Comparison of ENCODE assay signal across 19 cellular contexts in the genomic region with DNA sequence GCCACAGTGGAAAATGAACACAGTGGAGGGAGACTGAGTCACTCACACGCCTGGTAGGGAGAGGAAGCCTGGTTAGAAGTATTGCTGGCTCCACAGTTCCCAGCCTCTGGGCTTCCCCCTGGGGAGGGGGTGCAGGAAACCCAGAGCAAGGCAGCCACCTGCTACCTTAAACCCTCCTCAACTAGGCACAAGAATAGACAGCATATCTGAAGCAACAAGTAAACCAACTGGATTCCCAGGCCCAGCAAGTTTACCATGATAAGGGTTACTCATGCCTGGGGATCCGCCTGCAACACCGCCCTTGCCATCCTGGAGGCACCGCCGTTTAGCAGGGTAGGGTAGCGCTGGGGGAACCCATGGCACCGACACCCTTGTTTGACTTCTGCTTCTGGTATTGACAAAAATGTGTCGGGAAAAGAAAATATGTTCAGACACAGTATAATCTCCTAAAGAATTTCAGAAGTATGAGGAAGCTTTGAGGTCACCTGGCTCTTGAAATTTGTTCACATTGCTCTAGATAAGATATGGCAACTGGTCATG. TPM values are rescaled to one million over a fixed set of nuclear protein-coding genes. Genes with fewer than 3 reads are reported as not detected.
DNase-seq lines count a peak whose midpoint lies in the region; ATAC-seq and TF ChIP-seq lines count a peak whose summit lies in the region.
"Had no signal": no experiment of that assay in that cellular context is flagged by ENCODE, and none has a peak within 500 bp of the region (broad histone marks: within the 10 kb centered on the region; RNA-seq: fewer than 3 reads in every experiment).

No MANE protein-coding gene starts in this region.

- CTCF ChIA-PET in HEK293 (lab: Yijun Ruan, JAX) = interaction anchor here (0.7 kb wide), 1 partner anchor 301 kb away, joined by 3 read pairs; no protein-coding TSS in a partner anchor

- ATAC-seq in foreskin keratinocyte (peak; percentile 44), natural killer cell (no peak)

- no peak overlapping the region for H3K9ac ChIP-seq in smooth muscle cell (ENCODE audit: low read depth)

- no peak overlapping the region for H2AFZ ChIP-seq in smooth muscle cell (ENCODE audit: low read depth)

- TF ChIP-seq CTCF in HEK293 (tag by site-specific recombination; IDR thresholded peaks at IDR 0.05) (no peak), foreskin keratinocyte (conservative IDR thresholded peaks at IDR 0.05) (no peak), smooth muscle cell (IDR thresholded peaks at IDR 0.05; ENCODE audit: borderline replicate concordance, insufficient read depth, poor library complexity, severe bottlenecking) (no peak), natural killer cell (IDR thresholded peaks at IDR 0.05) (no peak)

- H3K27me3 ChIP-seq in foreskin keratinocyte (no peaks in the 10 kb centered on the region), smooth muscle cell (ENCODE audit: low read depth) (peaks cover 4% of the 10 kb centered on the region)
- H3K27me3 ChIP-seq: SJSA1 had no signal

- H3K36me3 ChIP-seq in HEK293 (ENCODE audit: control insufficient read depth in 2 of 2, insufficient read depth in 1 of 2, low read length in 2 of 2) (peaks cover 0 to 4% of the 10 kb centered on the region in 2 experiments; a peak in 1 of 3 replicates), smooth muscle cell (ENCODE audit: low read depth) (no peaks in the 10 kb centered on the region)
- H3K36me3 ChIP-seq: neutrophil, SJSA1 had no signal

- POLR2A ChIA-PET in HEK293 (lab: Yijun Ruan, JAX) = no interaction called here

- no peaks in the 10 kb centered on the region for H3K79me2 ChIP-seq in smooth muscle cell (ENCODE audit: low read depth)

- 76% methylated on average over 8 of the region's 8 CpGs for WGBS in smooth muscle cell (ENCODE audit: low lambda C conversion rate)

- no peak overlapping the region for H3K4me3 ChIP-seq in HEK293 (ENCODE audit: low read depth, low read length)
- no peak overlapping the region for H3K4me3 ChIP-seq in smooth muscle cell
- H3K4me3 ChIP-seq: SJSA1 had no signal

- H3K4me1 Mint-ChIP-seq in natural killer cell = peaks cover 0 to 5% of the 10 kb centered on the region in 2 donors

- no peak overlapping the region for H3K27ac Mint-ChIP-seq in natural killer cell
- H3K27ac Mint-ChIP-seq: activated CD4-positive, alpha-beta memory T cell treated with anti-CD3 and anti-CD28 coated beads for 36 hours; activated naive CD4-positive, alpha-beta T cell treated with anti-CD3 and anti-CD28 coated beads for 36 hours; T-helper 1 cell treated with Interleukin-12 subunit alpha and Interleukin-12 subunit beta and Interleukin-4 antibody, amounts not matched to agents 30 μg/mL and 1 μg/mL, for 36 hours had no signal

- no peaks in the 10 kb centered on the region for H4K20me1 ChIP-seq in smooth muscle cell (ENCODE audit: low read depth)

- H3K4me3 Mint-ChIP-seq in natural killer cell = no peak overlapping the region
- H3K4me3 Mint-ChIP-seq: activated CD4-positive, alpha-beta memory T cell treated with anti-CD3 and anti-CD28 coated beads for 36 hours; activated naive CD4-positive, alpha-beta T cell treated with anti-CD3 and anti-CD28 coated beads for 36 hours; T-helper 1 cell treated with Interleukin-12 subunit alpha and Interleukin-12 subunit beta and Interleukin-4 antibody, amounts not matched to agents 30 μg/mL and 1 μg/mL, for 36 hours had no signal

- no peaks in the 10 kb centered on the region for H3K36me3 Mint-ChIP-seq in natural killer cell
- H3K36me3 Mint-ChIP-seq: activated CD4-positive, alpha-beta memory T cell treated with anti-CD3 and anti-CD28 coated beads for 36 hours had no signal

- no peak overlapping the region for H3K4me2 ChIP-seq in smooth muscle cell

- intact Hi-C loops in natural killer cell (cut with micrococcal nuclease) = loop anchor here (10.0 kb wide), 1 partner anchor 316 kb away; no protein-coding TSS in a partner anchor

- peaks cover 24 to 27% of the 10 kb centered on the region in 2 donors for H3K27me3 Mint-ChIP-seq in natural killer cell (ENCODE audit: low read depth in 2 of 2)
- H3K27me3 Mint-ChIP-seq: activated CD4-positive, alpha-beta memory T cell treated with anti-CD3 and anti-CD28 coated beads for 36 hours had no signal

- H3K27ac ChIP-seq in HEK293 (ENCODE audit: extremely low read depth, low read depth, low read length) (no peak overlapping the region), foreskin keratinocyte (no peak overlapping the region), smooth muscle cell (ENCODE audit: low read depth) (peak overlapping the region; percentile 79)
- H3K27ac ChIP-seq: neutrophil, SJSA1, WERI-Rb-1 had no signal

- DNase-seq in astrocyte of the hippocampus (ENCODE audit: low read depth, low spot score) (peak; percentile 22), foreskin keratinocyte (peak in 1 of 2 donors; percentile 48), smooth muscle cell (lab: John Stamatoyannopoulos, UW; ENCODE audit: unreplicated experiment) (no peak), NCI-H524 treated with DMSO at 0.1 percent for 48 hours (lab: John Stamatoyannopoulos, UW) (no peak), natural killer cell (no peak)
- DNase-seq in activated effector memory CD4-positive, alpha-beta T cell treated with Interleukin-2 at 50 U/mL for 16 hours = no peak
- DNase-seq: activated CD4-positive, alpha-beta memory T cell treated with anti-CD3 and anti-CD28 coated beads for 36 hours; activated naive CD4-positive, alpha-beta T cell treated with anti-CD3 and anti-CD28 coated beads for 36 hours; anterior cingulate cortex; foreskin melanocyte; Kasumi-1; NCI-H1092 treated with DMSO at 0.1 percent for 48 hours; NCI-H2081; OCI-M1; WERI-Rb-1 had no signal

- peaks cover 3% of the 10 kb centered on the region for H3F3A ChIP-seq in smooth muscle cell (ENCODE audit: low read depth)

- peaks cover 26% of the 10 kb centered on the region for H3K4me1 ChIP-seq in HEK293 (ENCODE audit: control insufficient read depth, insufficient read depth, low read length)
- peaks cover 4% of the 10 kb centered on the region for H3K4me1 ChIP-seq in foreskin keratinocyte
- peaks cover 15% of the 10 kb centered on the region for H3K4me1 ChIP-seq in smooth muscle cell (ENCODE audit: low read depth)

- H3K9me3 ChIP-seq in HEK293 (ENCODE audit: control insufficient read depth, insufficient read depth, low read depth, low read length) = no peaks in the 10 kb centered on the region
- H3K9me3 ChIP-seq in smooth muscle cell (replicated peaks; ENCODE audit: low read depth) = no peaks in the 10 kb centered on the region
- H3K9me3 ChIP-seq: neutrophil, SJSA1 had no signal

- no peaks in the 10 kb centered on the region for H3K9me3 Mint-ChIP-seq in natural killer cell
- H3K9me3 Mint-ChIP-seq: activated CD4-positive, alpha-beta memory T cell treated with anti-CD3 and anti-CD28 coated beads for 36 hours; activated naive CD4-positive, alpha-beta T cell treated with anti-CD3 and anti-CD28 coated beads for 36 hours; T-helper 1 cell treated with Interleukin-12 subunit alpha and Interleukin-12 subunit beta and Interleukin-4 antibody, amounts not matched to agents 30 μg/mL and 1 μg/mL, for 36 hours had no signal

TF ChIP-seq in HEK293, 187 proteins besides CTCF, POLR2A, EP300 and RAD21:
- TF ChIP-seq SCRT2 (tag by site-specific recombination; IDR thresholded peaks at IDR 0.05) (peak; percentile 61; the same call in 1 of the 2 replicates), ZBTB8A (tag by site-specific recombination; IDR thresholded peaks at IDR 0.05) (no peak)

RNA-seq across cellular contexts. Expression of a gene that starts 38.3 kb away (rescaled TPM):
- 2.2 and 2.8 TPM in 2 replicates for total RNA-seq in foreskin keratinocyte
- 1.1 and 1.3 TPM in 2 replicates for polyA plus RNA-seq in foreskin keratinocyte
- total RNA-seq in smooth muscle cell = 3.6 and 3.8 TPM in 2 replicates
- polyA plus RNA-seq in smooth muscle cell = 1.6 and 2.7 TPM in 2 replicates
- total RNA-seq in natural killer cell = under 1 TPM; 0.24 to 0.79 (median 0.38) TPM
